Comparison of ENCODE assay signal across 8 cellular contexts in genomic region chr11:108854366-108854765, GRCh38.
DNase-seq lines count a peak whose midpoint lies in the region; ATAC-seq, FAIRE-seq and TF ChIP-seq lines count a peak whose summit lies in the region.
"Had no signal": no experiment of that assay in that cellular context is flagged by ENCODE, and none has a peak within 500 bp of the region (broad histone marks: within the 10 kb centered on the region; RNA-seq: fewer than 3 reads in every experiment).

No MANE protein-coding gene starts in this region.

- H3K4me3 Mint-ChIP-seq in activated CD4-positive, alpha-beta memory T cell treated with anti-CD3 and anti-CD28 coated beads, Interleukin-2, amount 10 ng/mL, durations not matched to agents 7 days and 5 days: peak overlapping the region; percentile 71

- H2AFZ ChIP-seq in PC-3 (ENCODE audit: low read length): no peak overlapping the region

- no peaks in the 10 kb centered on the region for H3K27me3 ChIP-seq in mucosa of stomach (ENCODE audit: control insufficient read depth, insufficient read depth, low read length)
- H3K27me3 ChIP-seq in PC-3 (ENCODE audit: low read length): no peaks in the 10 kb centered on the region
- H3K27me3 ChIP-seq: SJSA1 had no signal

- H3K36me3 Mint-ChIP-seq in activated CD4-positive, alpha-beta memory T cell treated with anti-CD3 and anti-CD28 coated beads, Interleukin-2, amount 10 ng/mL, durations not matched to agents 7 days and 5 days (ENCODE audit: low read depth): no peaks in the 10 kb centered on the region

- H3K9ac ChIP-seq in mucosa of stomach (ENCODE audit: low read length) (no peak overlapping the region), PC-3 (ENCODE audit: low read length) (no peak overlapping the region)

- no peaks in the 10 kb centered on the region for H4K20me1 ChIP-seq in PC-3 (ENCODE audit: low read length)

- H3K36me3 ChIP-seq in mucosa of stomach (ENCODE audit: control insufficient read depth, insufficient read depth, low read length) (no peaks in the 10 kb centered on the region), PC-3 (ENCODE audit: low read depth, low read length) (peaks cover 6% of the 10 kb centered on the region; the same call in 1 of the 2 replicates)
- H3K36me3 ChIP-seq: SJSA1 had no signal

- no peaks in the 10 kb centered on the region for H3K27me3 Mint-ChIP-seq in activated CD4-positive, alpha-beta memory T cell treated with anti-CD3 and anti-CD28 coated beads, Interleukin-2, amount 10 ng/mL, durations not matched to agents 7 days and 5 days

- H3K9me2 ChIP-seq in PC-3 (replicated peaks; ENCODE audit: low read length): no peaks in the 10 kb centered on the region

- H3K79me2 ChIP-seq in PC-3 (ENCODE audit: low read length): no peaks in the 10 kb centered on the region

- H3K4me2 ChIP-seq in PC-3 (ENCODE audit: low read length): no peak overlapping the region

- intact Hi-C loops in PC-3 (cut with micrococcal nuclease): no loop called here

- no peaks in the 10 kb centered on the region for H3F3A ChIP-seq in PC-3 (ENCODE audit: low read length, unreplicated experiment)

- FAIRE-seq in H54 (lab: Jason Lieb, UNC): no peak

- H3K27ac ChIP-seq in PC-3 (ENCODE audit: low read length): no peak overlapping the region
- H3K27ac ChIP-seq: SJSA1 had no signal

- H3K9me3 Mint-ChIP-seq in activated CD4-positive, alpha-beta memory T cell treated with anti-CD3 and anti-CD28 coated beads, Interleukin-2, amount 10 ng/mL, durations not matched to agents 7 days and 5 days: no peaks in the 10 kb centered on the region

- H3K4me1 Mint-ChIP-seq in activated CD4-positive, alpha-beta memory T cell treated with anti-CD3 and anti-CD28 coated beads, Interleukin-2, amount 10 ng/mL, durations not matched to agents 7 days and 5 days: peaks cover 22% of the 10 kb centered on the region

- CTCF ChIA-PET in activated CD4-positive, alpha-beta memory T cell treated with anti-CD3 and anti-CD28 coated beads, Interleukin-2, amount 10 ng/mL, durations not matched to agents 7 days and 5 days (lab: Charles Lee): interaction anchor here (0.7 to 1.3 kb wide), 3 partner anchors 9 to 856 kb away, joined by 3 to 5 read pairs (median 5); no protein-coding TSS in a partner anchor
- CTCF ChIA-PET in PC-3 (lab: Charles Lee): no interaction called here

- DNase-seq in activated CD4-positive, alpha-beta memory T cell treated with anti-CD3 and anti-CD28 coated beads, Interleukin-2, amount 10 ng/mL, durations not matched to agents 7 days and 5 days: no peak
- no peak for DNase-seq in NCI-H2171 treated with DMSO at 0.1 percent for 48 hours (lab: John Stamatoyannopoulos, UW)
- DNase-seq in PC-3: no peak
- DNase-seq in H54 (ENCODE audit: insufficient read length, low spot score): no peak

- peak overlapping the region; percentile 2 for H3K4me3 ChIP-seq in mucosa of stomach (ENCODE audit: low read length)
- no peak overlapping the region for H3K4me3 ChIP-seq in PC-3 (ENCODE audit: low read length)
- H3K4me3 ChIP-seq: SJSA1 had no signal

- no peak for TF ChIP-seq POLR2A in H54 (IDR thresholded peaks at IDR 0.05; ENCODE audit: low read depth, low read length)

- ATAC-seq in GM19035 (IDR thresholded peaks at IDR 0.05; ENCODE audit: unreplicated experiment) (peak; percentile 96), HG02885 (IDR thresholded peaks at IDR 0.05; ENCODE audit: poor library complexity, unreplicated experiment) (peak; percentile 92), PC-3 (no peak)

- no peak for TF ChIP-seq CTCF in PC-3 (conservative IDR thresholded peaks at IDR 0.05; ENCODE audit: low read depth, low read length)

- no peaks in the 10 kb centered on the region for H3K9me3 ChIP-seq in mucosa of stomach (ENCODE audit: control insufficient read depth, low read length)
- H3K9me3 ChIP-seq in PC-3 (ENCODE audit: low read length): no peaks in the 10 kb centered on the region
- H3K9me3 ChIP-seq: SJSA1 had no signal

- H3K27ac Mint-ChIP-seq in activated CD4-positive, alpha-beta memory T cell treated with anti-CD3 and anti-CD28 coated beads, Interleukin-2, amount 10 ng/mL, durations not matched to agents 7 days and 5 days: peak overlapping the region; percentile 82

- H3K4me1 ChIP-seq in mucosa of stomach (ENCODE audit: control insufficient read depth, insufficient read depth, low read length) (peaks cover 7% of the 10 kb centered on the region), PC-3 (ENCODE audit: insufficient read depth, low read length) (peaks cover 23% of the 10 kb centered on the region)

- POLR2A ChIA-PET in activated CD4-positive, alpha-beta memory T cell treated with anti-CD3 and anti-CD28 coated beads, Interleukin-2, amount 10 ng/mL, durations not matched to agents 7 days and 5 days (lab: Charles Lee): interaction anchor here (0.9 to 1.0 kb wide), 2 partner anchors 13 to 356 kb away, joined by 3 read pairs; partner anchors contain the start of gene POGLUT3
- POLR2A ChIA-PET in PC-3 (lab: Charles Lee; ENCODE audit: unreplicated experiment): no interaction called here

- no TSS peak for BruUV-seq in PC-3 (replicated peaks; lab: Mats Ljungman, UMichigan)
